Comparison of ENCODE assay signal across 11 cellular contexts in genomic region chr11:128336203-128336602, GRCh38.
A peak's percentile ranks its signal among the peaks of the same experiment; 100 is the strongest.
DNase-seq lines count a peak whose midpoint lies in the region; ATAC-seq and TF ChIP-seq lines count a peak whose summit lies in the region.
"Had no signal": no experiment of that assay in that cellular context is flagged by ENCODE, and none has a peak within 500 bp of the region (broad histone marks: within the 10 kb centered on the region; RNA-seq: fewer than 3 reads in every experiment).

No MANE protein-coding gene starts in this region.

- H3K27me3 ChIP-seq in BE2C (no peaks in the 10 kb centered on the region), Panc1 (ENCODE audit: control insufficient read depth, insufficient read depth, low read length) (no peaks in the 10 kb centered on the region)

- ATAC-seq in Panc1, result peak; percentile 83
- peak; percentile 65 for ATAC-seq in omental fat pad (ENCODE audit: low FRiP score)
- ATAC-seq in HG02840 (IDR thresholded peaks at IDR 0.05; ENCODE audit: low FRiP score, unreplicated experiment), result no peak

- DNase-seq in BE2C (peak; percentile 34), Panc1 (ENCODE audit: low read depth, low spot score) (peak; percentile 45), foreskin fibroblast (peak; percentile 64 to 70), omental fat pad (ENCODE audit: low spot score) (no peak), D341Med (ENCODE audit: low spot score) (no peak)
- DNase-seq in effector CD4-positive, alpha-beta T cell, result no peak
- no peak for DNase-seq in stimulated activated CD4-positive, alpha-beta T cell treated with anti-CD3 and anti-CD28 coated beads, Interleukin-15, amount 100 ng/mL, for 24 hours
- DNase-seq: activated effector memory CD4-positive, alpha-beta T cell treated with Interleukin-2 at 50 U/mL for 16 hours; NCI-H1092 treated with DMSO at 0.1 percent for 48 hours had no signal

- intact Hi-C loops in Panc1 (cut with micrococcal nuclease; ENCODE audit: unreplicated experiment), result no loop called here

- CTCF ChIA-PET in Panc1 (lab: Charles Lee), result no interaction called here

- POLR2A ChIA-PET in Panc1 (lab: Charles Lee), result interaction anchor here (0.7 kb wide), 1 partner anchor 161 kb away, joined by 3 read pairs; no protein-coding TSS in a partner anchor

- no peaks in the 10 kb centered on the region for H3K36me3 ChIP-seq in BE2C
- no peaks in the 10 kb centered on the region for H3K36me3 ChIP-seq in Panc1 (ENCODE audit: control insufficient read depth, insufficient read depth, low read length)

- in situ Hi-C loops in Panc1 (cut with HindIII; ENCODE audit: low pct_unique_long_range_greater_than_20kb, low sequenced_read_pairs), result no loop called here

- no TSS peak for BruUV-seq in Panc1 (replicated peaks; lab: Mats Ljungman, UMichigan)

- TF ChIP-seq CTCF in BE2C (IDR thresholded peaks at IDR 0.05; ENCODE audit: low read depth, low read length), result 0 out of 2 replicates have a peak, but pooled peaks have one; percentile 1
- TF ChIP-seq CTCF in Panc1 (IDR thresholded peaks at IDR 0.05), result no peak
- TF ChIP-seq CTCF in foreskin fibroblast (IDR thresholded peaks at IDR 0.05; ENCODE audit: low read depth, low read length), result no peak
- no peak for TF ChIP-seq CTCF in omental fat pad (IDR thresholded peaks at IDR 0.05)

- H3K4me3 ChIP-seq in BE2C (ENCODE audit: low read depth, low read length) (no peak overlapping the region), Panc1 (ENCODE audit: low read depth in 2 of 2, low read length in 2 of 2) (no peak overlapping the region), foreskin fibroblast (ENCODE audit: low read depth in 1 of 2, low read length in 2 of 2) (no peak overlapping the region)

- H3K4me1 ChIP-seq in BE2C (peaks cover 7% of the 10 kb centered on the region; the same call in 1 of the 2 replicates), Panc1 (ENCODE audit: control insufficient read depth, insufficient read depth, low read length) (no peaks in the 10 kb centered on the region)
- H3K4me1 ChIP-seq: Caco-2 had no signal

- H3K9me3 ChIP-seq in BE2C (no peaks in the 10 kb centered on the region), Panc1 (ENCODE audit: control insufficient read depth, insufficient read depth, low read depth, low read length) (no peaks in the 10 kb centered on the region)

- H3K27ac ChIP-seq in Panc1 (ENCODE audit: low read length), result no peak overlapping the region

Comparison
In these comparisons a context has a peak if more than half of its experiments do, and no peak if none do; other contexts are left out.
1. DNase-seq: peak in BE2C (single experiment), Panc1 (single experiment) and foreskin fibroblast (2 of 2); none in omental fat pad (single experiment), D341Med (single experiment), effector CD4-positive, alpha-beta T cell (single experiment) and stimulated activated CD4-positive, alpha-beta T cell treated with anti-CD3 and anti-CD28 coated beads, Interleukin-15, amount 100 ng/mL, for 24 hours (single experiment).